In genomic region chrY:13370245-13370644, GRCh38 we compare ENCODE assay signal across 22 cellular contexts.
DNase-seq lines count a peak whose midpoint lies in the region; ATAC-seq and TF ChIP-seq lines count a peak whose summit lies in the region.
"Had no signal": no experiment of that assay in that cellular context is flagged by ENCODE, and none has a peak within 500 bp of the region (broad histone marks: within the 10 kb centered on the region; RNA-seq: fewer than 3 reads in every experiment).

No MANE protein-coding gene starts in this region.

- H3K36me3 Mint-ChIP-seq in T-helper 2 cell treated with Interferon-gamma antibody and Interleukin-4, amounts not matched to agents 5 μg/mL and 100 μg/mL, for 36 hours (ENCODE audit: low read depth), result peaks cover 10% of the 10 kb centered on the region
- H3K36me3 Mint-ChIP-seq in CD8-positive, alpha-beta T cell, result peaks cover 24% of the 10 kb centered on the region
- H3K36me3 Mint-ChIP-seq in T-helper 17 cell (ENCODE audit: low read depth), result no peaks in the 10 kb centered on the region
- peaks cover 21% of the 10 kb centered on the region for H3K36me3 Mint-ChIP-seq in central memory CD8-positive, alpha-beta T cell (ENCODE audit: insufficient read depth)
- H3K36me3 Mint-ChIP-seq: T-cell had no signal

- peaks cover 15% of the 10 kb centered on the region for H3K4me1 Mint-ChIP-seq in T-helper 2 cell treated with Interferon-gamma antibody and Interleukin-4, amounts not matched to agents 5 μg/mL and 100 μg/mL, for 36 hours (ENCODE audit: low read depth)
- peaks cover 32% of the 10 kb centered on the region for H3K4me1 Mint-ChIP-seq in CD8-positive, alpha-beta T cell (ENCODE audit: low read depth)
- H3K4me1 Mint-ChIP-seq in T-helper 17 cell, result peaks cover 5% of the 10 kb centered on the region
- peaks cover 46% of the 10 kb centered on the region for H3K4me1 Mint-ChIP-seq in central memory CD8-positive, alpha-beta T cell

- POLR2A ChIA-PET in CD8-positive, alpha-beta T cell (lab: Charles Lee), result no interaction called here

- peak overlapping the region; percentile 50 for H3K27ac Mint-ChIP-seq in T-helper 2 cell treated with Interferon-gamma antibody and Interleukin-4, amounts not matched to agents 5 μg/mL and 100 μg/mL, for 36 hours
- H3K27ac Mint-ChIP-seq in CD8-positive, alpha-beta T cell, result no peak overlapping the region
- peak overlapping the region; percentile 88 for H3K27ac Mint-ChIP-seq in T-helper 17 cell
- H3K27ac Mint-ChIP-seq in central memory CD8-positive, alpha-beta T cell (ENCODE audit: low read depth), result peak overlapping the region; percentile 95

- DNase-seq in T-helper 2 cell treated with Interferon-gamma antibody and Interleukin-4, amounts not matched to agents 5 μg/mL and 100 μg/mL, for 36 hours (ENCODE audit: low spot score), result no peak
- DNase-seq in T-helper 2 cell (no peak), T-helper 17 cell (no peak), amygdala (lab: John Stamatoyannopoulos, UW) (no peak), hippocampal formation (lab: John Stamatoyannopoulos, UW) (no peak)
- DNase-seq in CD8-positive, alpha-beta T cell, result no peak
- no peak for DNase-seq in central memory CD8-positive, alpha-beta T cell (ENCODE audit: low spot score in 2 of 2)
- DNase-seq: 8988T; cortex of kidney; DMS79 treated with DMSO at 0.1 percent for 48 hours; kidney glomerular epithelial cell; NCI-H1105 treated with DMSO at 0.1 percent for 48 hours; NCI-H2081; NCI-H510A treated with DMSO at 0.1 percent for 48 hours; NK-92 treated with Interleukin-12 subunit alpha and Interleukin-12 subunit beta, amount 100 ng/mL, for 24 hours; SJCRH30; small intestine; stimulated activated naive CD4-positive, alpha-beta T cell; T-cell; thyroid gland had no signal

- no peaks in the 10 kb centered on the region for H3K9me3 Mint-ChIP-seq in T-helper 2 cell treated with Interferon-gamma antibody and Interleukin-4, amounts not matched to agents 5 μg/mL and 100 μg/mL, for 36 hours
- no peaks in the 10 kb centered on the region for H3K9me3 Mint-ChIP-seq in CD8-positive, alpha-beta T cell
- no peaks in the 10 kb centered on the region for H3K9me3 Mint-ChIP-seq in central memory CD8-positive, alpha-beta T cell
- H3K9me3 Mint-ChIP-seq: T-cell had no signal

- CTCF ChIA-PET in CD8-positive, alpha-beta T cell (lab: Charles Lee), result no interaction called here

- peak overlapping the region; percentile 66 for H3K4me3 Mint-ChIP-seq in T-helper 2 cell treated with Interferon-gamma antibody and Interleukin-4, amounts not matched to agents 5 μg/mL and 100 μg/mL, for 36 hours
- H3K4me3 Mint-ChIP-seq in CD8-positive, alpha-beta T cell, result peak overlapping the region; percentile 68
- H3K4me3 Mint-ChIP-seq in T-helper 17 cell, result peak overlapping the region; percentile 78
- H3K4me3 Mint-ChIP-seq in central memory CD8-positive, alpha-beta T cell, result peak overlapping the region; percentile 79

- no peak for TF ChIP-seq CTCF in CD8-positive, alpha-beta T cell (IDR thresholded peaks at IDR 0.05)

- peaks cover 6% of the 10 kb centered on the region for H3K4me1 ChIP-seq in CD8-positive, alpha-beta T cell (ENCODE audit: insufficient read depth, low read length)
- H3K4me1 ChIP-seq: SJCRH30, thyroid gland had no signal

- H3K9me3 ChIP-seq in CD8-positive, alpha-beta T cell (ENCODE audit: low read length), result no peaks in the 10 kb centered on the region
- no peaks in the 10 kb centered on the region for H3K9me3 ChIP-seq in T-helper 17 cell (ENCODE audit: control insufficient read depth, low read length, poor library complexity, severe bottlenecking)
- H3K9me3 ChIP-seq: SJCRH30, thyroid gland had no signal

- no peaks in the 10 kb centered on the region for H3K27me3 ChIP-seq in CD8-positive, alpha-beta T cell (ENCODE audit: insufficient read depth, low read length)
- H3K27me3 ChIP-seq: SJCRH30, thyroid gland had no signal

- no peak overlapping the region for H3K4me3 ChIP-seq in CD8-positive, alpha-beta T cell (ENCODE audit: low read depth, low read length)
- H3K4me3 ChIP-seq: SJCRH30, thyroid gland had no signal

- H3K27me3 Mint-ChIP-seq in T-helper 2 cell treated with Interferon-gamma antibody and Interleukin-4, amounts not matched to agents 5 μg/mL and 100 μg/mL, for 36 hours (ENCODE audit: low read depth), result no peaks in the 10 kb centered on the region
- H3K27me3 Mint-ChIP-seq in CD8-positive, alpha-beta T cell (ENCODE audit: low read depth), result no peaks in the 10 kb centered on the region
- no peaks in the 10 kb centered on the region for H3K27me3 Mint-ChIP-seq in T-helper 17 cell
- H3K27me3 Mint-ChIP-seq in central memory CD8-positive, alpha-beta T cell, result no peaks in the 10 kb centered on the region
- H3K27me3 Mint-ChIP-seq: T-cell had no signal

- no peak overlapping the region for H3K27ac ChIP-seq in CD8-positive, alpha-beta T cell (ENCODE audit: low read depth, low read length)
- H3K27ac ChIP-seq: HL-60, SJCRH30, thyroid gland had no signal

- intact Hi-C loops in CD8-positive, alpha-beta T cell (cut with DNase I, micrococcal nuclease), result no loop called here

- H3K36me3 ChIP-seq in CD8-positive, alpha-beta T cell (ENCODE audit: insufficient read depth, low read length), result no peaks in the 10 kb centered on the region
- H3K36me3 ChIP-seq: SJCRH30, thyroid gland had no signal

- ATAC-seq in CD8-positive, alpha-beta T cell, result no peak
- no peak for ATAC-seq in T-helper 17 cell
- ATAC-seq in central memory CD8-positive, alpha-beta T cell (replicated peaks; ENCODE audit: extremely low read depth, poor library complexity, severe bottlenecking), result no peak
- ATAC-seq in GM18498 (IDR thresholded peaks at IDR 0.05; ENCODE audit: unreplicated experiment), result no peak
- ATAC-seq: T-cell had no signal
